Comparison of ENCODE assay signal across 14 cellular contexts in the genomic region with DNA sequence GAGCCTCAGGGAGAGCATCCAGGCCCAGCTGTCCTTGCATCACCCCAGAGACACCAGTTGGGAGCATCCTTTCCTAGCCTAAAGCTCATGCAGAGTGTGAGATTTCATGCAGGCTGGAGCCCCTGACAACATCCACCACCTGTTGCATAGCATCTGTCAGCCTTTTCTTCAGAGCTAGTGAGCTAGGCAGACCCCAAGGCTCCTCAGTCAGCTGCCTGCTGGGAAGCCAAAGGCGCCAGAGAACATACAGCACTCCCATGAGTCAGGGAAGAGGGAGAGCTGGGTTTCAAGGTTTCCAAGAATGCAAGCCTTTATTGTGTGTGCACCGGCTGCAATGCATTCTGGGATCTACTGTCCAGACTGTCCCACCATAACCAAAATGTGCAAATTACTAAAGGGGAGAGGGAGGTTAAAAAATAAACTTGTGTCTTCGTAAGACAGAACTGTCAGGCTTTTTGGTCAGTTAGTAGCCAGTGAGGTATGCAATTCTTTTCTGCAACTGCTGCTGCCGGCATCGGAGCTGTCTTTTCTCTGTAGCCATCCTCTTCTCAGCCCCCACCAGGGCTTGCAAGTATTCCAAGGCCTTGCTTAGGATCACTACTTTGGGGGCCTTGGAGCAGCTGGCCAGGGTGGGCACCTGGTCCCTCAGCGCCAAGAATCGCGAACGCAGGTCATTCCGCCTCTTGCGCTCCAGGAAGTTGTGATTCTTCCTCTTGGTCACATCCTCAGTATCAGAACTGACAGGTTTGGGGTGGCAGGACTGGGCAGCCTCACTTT. TPM values are rescaled to one million over a fixed set of nuclear protein-coding genes. Genes with fewer than 3 reads are reported as not detected.
DNase-seq lines count a peak whose midpoint lies in the region; ATAC-seq and TF ChIP-seq lines count a peak whose summit lies in the region.
"Had no signal": no experiment of that assay in that cellular context is flagged by ENCODE, and none has a peak within 500 bp of the region (broad histone marks: within the 10 kb centered on the region; RNA-seq: fewer than 3 reads in every experiment).

No MANE protein-coding gene starts in this region.

- BruUV-seq in IMR-90 (replicated peaks; lab: Mats Ljungman, UMichigan) = no TSS peak

- dilution Hi-C loops in IMR-90 (cut with HindIII; ENCODE audit: low sequenced_read_pairs, unreplicated experiment) = no loop called here

- TF ChIP-seq RAD21 in IMR-90 (IDR thresholded peaks at IDR 0.05; ENCODE audit: low read length) = no peak

- peak; percentile 91; the same call in 1 of the 2 replicates for TF ChIP-seq POLR2A in IMR-90 (IDR thresholded peaks at IDR 0.05; ENCODE audit: low read depth, low read length)

- H3K9me3 Mint-ChIP-seq in activated T-cell treated with anti-CD3 and anti-CD28 coated beads, Interleukin-2, amount 50 U/mL, for 4 hours = no peaks in the 10 kb centered on the region
- no peaks in the 10 kb centered on the region for H3K9me3 Mint-ChIP-seq in immature natural killer cell

- H3K18ac ChIP-seq in IMR-90 (ENCODE audit: low read depth, low read length) = no peak overlapping the region

- no peak overlapping the region for H3K27ac Mint-ChIP-seq in immature natural killer cell

- H2BK120ac ChIP-seq in IMR-90 (ENCODE audit: low read depth, low read length) = peak overlapping the region; percentile 22; the same call in 1 of the 2 replicates

- no peak overlapping the region for H3K4me3 ChIP-seq in IMR-90 (ENCODE audit: insufficient read depth, low read depth, low read length)
- H3K4me3 ChIP-seq in WERI-Rb-1 (ENCODE audit: low read depth, low read length) = no peak overlapping the region
- H3K4me3 ChIP-seq in iPS-20b (ENCODE audit: low read length) = 0 out of 2 replicates have a peak overlapping the region, but pooled peaks have one; percentile 69
- H3K4me3 ChIP-seq: suprapubic skin had no signal

- H3K27me3 ChIP-seq in IMR-90 (ENCODE audit: control insufficient read depth, insufficient read depth, low read length) (peaks cover 8% of the 10 kb centered on the region), WERI-Rb-1 (ENCODE audit: insufficient read depth, low read depth, severe bottlenecking) (no peaks in the 10 kb centered on the region), iPS-20b (ENCODE audit: insufficient read depth, low read length) (peaks cover 11% of the 10 kb centered on the region; the same call in 1 of the 2 replicates)

- no peak overlapping the region for H3K4me3 Mint-ChIP-seq in activated T-cell treated with anti-CD3 and anti-CD28 coated beads, Interleukin-2, amount 50 U/mL, for 4 hours
- H3K4me3 Mint-ChIP-seq in immature natural killer cell = no peak overlapping the region

- H3K56ac ChIP-seq in IMR-90 (ENCODE audit: extremely low read depth, insufficient read depth, low read length) = no peak overlapping the region

- in situ Hi-C loops in IMR-90 (cut with MboI; ENCODE audit: low sequenced_read_pairs) = loop anchor here (5.0 kb wide), 1 partner anchor 65 kb away; no protein-coding TSS in a partner anchor

- CTCF ChIA-PET in IMR-90 (lab: Yijun Ruan, JAX) = interaction anchor here (0.6 to 1.6 kb wide), 3 partner anchors 10 to 135 kb away, joined by 3 to 5 read pairs (median 4); no protein-coding TSS in a partner anchor

- peaks cover 11% of the 10 kb centered on the region for H3K9me1 ChIP-seq in IMR-90 (ENCODE audit: insufficient read depth, low read length)

- H3K27ac ChIP-seq in IMR-90 (ENCODE audit: insufficient read depth, low read length) (no peak overlapping the region), WERI-Rb-1 (peak overlapping the region; percentile 66), iPS-20b (ENCODE audit: low read length) (no peak overlapping the region)
- H3K27ac ChIP-seq: suprapubic skin had no signal

- H3K9ac ChIP-seq in IMR-90 (ENCODE audit: low read depth, low read length) (no peak overlapping the region), iPS-20b (ENCODE audit: low read depth, low read length) (peak overlapping the region; percentile 86; the same call in 1 of the 2 replicates)

- H3K23ac ChIP-seq in IMR-90 (ENCODE audit: low read depth, low read length) = no peak overlapping the region

- DNase-seq in D341Med (ENCODE audit: low spot score) (peak; percentile 46), IMR-90 (peak; percentile 86), WERI-Rb-1 (peak; percentile 89), UCSD-AML1 (lab: John Stamatoyannopoulos, UW; ENCODE audit: unreplicated experiment) (no peak), SW480 (ENCODE audit: low spot score) (no peak), immature natural killer cell (no peak)
- DNase-seq in activated T-cell treated with anti-CD3 and anti-CD28 coated beads, Interleukin-2, amount 50 U/mL, for 4 hours = no peak
- DNase-seq: activated CD4-positive, alpha-beta T cell treated with anti-CD3 and anti-CD28 coated beads, Interleukin-2, amount 50 U/mL, for 48 hours; activated naive CD4-positive, alpha-beta T cell treated with anti-CD3 and anti-CD28 coated beads, Interleukin-2, amount 50 U/mL, for 16 hours; BE2C; hypothalamus; midbrain had no signal

- H2AK9ac ChIP-seq in IMR-90 (replicated peaks; ENCODE audit: low read depth, low read length, poor library complexity) = peak overlapping the region; percentile 22

- ATAC-seq in IMR-90 (ENCODE audit: low read depth) = peak; percentile 48
- ATAC-seq in activated T-cell treated with anti-CD3 and anti-CD28 coated beads, Interleukin-2, amount 50 U/mL, for 4 hours = no peak

- H3K27me3 Mint-ChIP-seq in activated T-cell treated with anti-CD3 and anti-CD28 coated beads, Interleukin-2, amount 50 U/mL, for 4 hours (ENCODE audit: low read depth) = peaks cover 55% of the 10 kb centered on the region
- peaks cover 8 to 33% (median 11%) of the 10 kb centered on the region in 3 donors for H3K27me3 Mint-ChIP-seq in immature natural killer cell (ENCODE audit: low read depth in 3 of 3)

- H3K9me3 ChIP-seq in IMR-90 (ENCODE audit: control insufficient read depth, insufficient read depth, low read length) = no peaks in the 10 kb centered on the region
- no peaks in the 10 kb centered on the region for H3K9me3 ChIP-seq in WERI-Rb-1 (ENCODE audit: severe bottlenecking)
- H3K9me3 ChIP-seq in iPS-20b (ENCODE audit: insufficient read depth, low read depth, low read length) = no peaks in the 10 kb centered on the region
- H3K9me3 ChIP-seq: BE2C, suprapubic skin had no signal

- H4K91ac ChIP-seq in IMR-90 (ENCODE audit: insufficient read depth, low read depth, low read length) = no peak overlapping the region

- peaks cover 3% of the 10 kb centered on the region for H3K4me1 Mint-ChIP-seq in activated T-cell treated with anti-CD3 and anti-CD28 coated beads, Interleukin-2, amount 50 U/mL, for 4 hours (ENCODE audit: low read depth)
- H3K4me1 Mint-ChIP-seq in immature natural killer cell = peaks cover 0 to 2% of the 10 kb centered on the region in 2 donors

- H2BK15ac ChIP-seq in IMR-90 (ENCODE audit: low read depth, low read length) = no peak overlapping the region

- intact Hi-C loops in IMR-90 (cut with micrococcal nuclease) = no loop called here

- peak overlapping the region; percentile 82 for H2AFZ ChIP-seq in IMR-90 (replicated peaks; ENCODE audit: low read length, poor library complexity)

- peaks cover 15% of the 10 kb centered on the region for H3K4me1 ChIP-seq in IMR-90 (ENCODE audit: control insufficient read depth, insufficient read depth, low read length)
- peaks cover 48% of the 10 kb centered on the region for H3K4me1 ChIP-seq in iPS-20b (ENCODE audit: insufficient read depth, low read length)

- no peak overlapping the region for H2BK20ac ChIP-seq in IMR-90 (ENCODE audit: low read depth, low read length)

- no peak overlapping the region for H2BK5ac ChIP-seq in IMR-90 (ENCODE audit: low read depth, low read length, poor library complexity, severe bottlenecking)

- no peaks in the 10 kb centered on the region for H3K79me1 ChIP-seq in IMR-90 (ENCODE audit: low read depth in 1 of 2, low read length in 2 of 2)

- TF ChIP-seq CTCF in IMR-90 (conservative IDR thresholded peaks at IDR 0.05; ENCODE audit: low read depth, low read length) (0 out of 2 replicates have a peak, but pooled peaks have one; percentile 1), WERI-Rb-1 (IDR thresholded peaks at IDR 0.05; ENCODE audit: low read depth, low read length) (peak; percentile 40)

- POLR2A ChIA-PET in IMR-90 (lab: Charles Lee; ENCODE audit: unreplicated experiment) = no interaction called here

- H3K4me2 ChIP-seq in IMR-90 (ENCODE audit: low read depth, low read length) = no peak overlapping the region

- H4K20me1 ChIP-seq in IMR-90 (ENCODE audit: insufficient read depth, low read length) = peaks cover 12% of the 10 kb centered on the region; the same call in 1 of the 2 replicates

- H3K14ac ChIP-seq in IMR-90 (replicated peaks; ENCODE audit: low read depth, low read length) = 0 out of 2 replicates have a peak overlapping the region, but pooled peaks have one; percentile 32

- no peak overlapping the region for H3K4ac ChIP-seq in IMR-90 (ENCODE audit: low read depth, low read length)

- H2AK5ac ChIP-seq in IMR-90 (ENCODE audit: low read depth, low read length) = 0 out of 2 replicates have a peak overlapping the region, but pooled peaks have one; percentile 3

- H4K8ac ChIP-seq in IMR-90 (ENCODE audit: low read depth in 2 of 2, low read length in 2 of 2) = peak overlapping the region in 1 of 2 experiments; percentile 62; a peak in 1 of 4 replicates

- no peaks in the 10 kb centered on the region for H3K36me3 Mint-ChIP-seq in activated T-cell treated with anti-CD3 and anti-CD28 coated beads, Interleukin-2, amount 50 U/mL, for 4 hours (ENCODE audit: insufficient read depth)
- H3K36me3 Mint-ChIP-seq in immature natural killer cell = no peaks in the 10 kb centered on the region

- H3K36me3 ChIP-seq in IMR-90 (ENCODE audit: control insufficient read depth, insufficient read depth, low read length) (no peaks in the 10 kb centered on the region), WERI-Rb-1 (no peaks in the 10 kb centered on the region), iPS-20b (ENCODE audit: insufficient read depth, low read depth, low read length) (no peaks in the 10 kb centered on the region)
- H3K36me3 ChIP-seq: BE2C, suprapubic skin had no signal

- no peak overlapping the region for H4K5ac ChIP-seq in IMR-90 (ENCODE audit: low read depth, low read length)

- no CpG with 5 or more reads among the region's 11 CpGs for WGBS in IMR-90 (ENCODE audit: extremely low coverage in 2 of 2, insufficient read length in 1 of 2), 2 experiments

RNA-seq across cellular contexts. Expression of a gene that starts 4.6 kb away (rescaled TPM):
- total RNA-seq in IMR-90 (2012; rRNA removed) = 0.56 and 0.72 TPM in 2 replicates
- polyA plus RNA-seq in IMR-90 (2012; rRNA removed) (0.75 and 0.87 TPM in 2 replicates), immature natural killer cell (1 to 10 TPM in 2 of 3 donors, under 1 TPM in 1; 0.83 to 4.0 (median 2.9) TPM)
- 0.42 and 0.52 TPM in 2 replicates for polyA plus RNA-seq in IMR-90 (2012; cell fraction: cytosol; rRNA removed)
- 0.36 and 0.41 TPM in 2 replicates for polyA plus RNA-seq in IMR-90 (2012; cell fraction: nucleus; rRNA removed; ENCODE audit: low replicate concordance)
- under 1 TPM; 0.08 to 0.38 (median 0.18) TPM for total RNA-seq in activated T-cell treated with anti-CD3 and anti-CD28 coated beads, Interleukin-2, amount 50 U/mL, for 4 hours

RNA-seq across cellular contexts. Expression of a gene that starts 13.8 kb away (rescaled TPM):
- total RNA-seq in IMR-90 (2012; rRNA removed) = 27.8 and 29.2 TPM in 2 replicates
- polyA plus RNA-seq in IMR-90 (2012; rRNA removed) (10.8 and 13.5 TPM in 2 replicates), immature natural killer cell (1 to 10 TPM; 6.5 to 9.0 (median 8.5) TPM)
- 3.8 and 4.7 TPM in 2 replicates for polyA plus RNA-seq in IMR-90 (2012; cell fraction: cytosol; rRNA removed)
- polyA plus RNA-seq in IMR-90 (2012; cell fraction: nucleus; rRNA removed; ENCODE audit: low replicate concordance) = 9.5 and 28.8 TPM in 2 replicates
- 10 to 100 TPM; 28.6 to 30.8 (median 30.6) TPM for total RNA-seq in activated T-cell treated with anti-CD3 and anti-CD28 coated beads, Interleukin-2, amount 50 U/mL, for 4 hours

RNA-seq across cellular contexts. Expression of a gene that starts 57.8 kb away (rescaled TPM):
- 5.0 and 5.7 TPM in 2 replicates for total RNA-seq in IMR-90 (2012; rRNA removed)
- 6.7 and 7.3 TPM in 2 replicates for polyA plus RNA-seq in IMR-90 (2012; rRNA removed)
- polyA plus RNA-seq in IMR-90 (2012; cell fraction: cytosol; rRNA removed) = 3.7 and 5.3 TPM in 2 replicates
- 13.7 and 18.4 TPM in 2 replicates for polyA plus RNA-seq in IMR-90 (2012; cell fraction: nucleus; rRNA removed; ENCODE audit: low replicate concordance)
- 10 to 100 TPM; 31.0 to 35.6 (median 31.8) TPM for total RNA-seq in activated T-cell treated with anti-CD3 and anti-CD28 coated beads, Interleukin-2, amount 50 U/mL, for 4 hours
- 1 to 10 TPM in 1 of 3 donors, under 1 TPM in 2; 0.29 to 4.2 (median 0.38) TPM for polyA plus RNA-seq in immature natural killer cell

Comparison
In these comparisons a context has a peak if more than half of its experiments do, and no peak if none do; other contexts are left out.
1. DNase-seq: peak in D341Med (single experiment), IMR-90 (single experiment) and WERI-Rb-1 (single experiment); none in UCSD-AML1 (single experiment), activated T-cell treated with anti-CD3 and anti-CD28 coated beads, Interleukin-2, amount 50 U/mL, for 4 hours (single experiment), SW480 (single experiment) and immature natural killer cell (0 of 3).